ENCODE assay signal across 22 cellular contexts in genomic region chr18:27577265-27577664, GRCh38.
DNase-seq lines count a peak whose midpoint lies in the region; ATAC-seq and TF ChIP-seq lines count a peak whose summit lies in the region.
"Had no signal": no experiment of that assay in that cellular context is flagged by ENCODE, and none has a peak within 500 bp of the region (broad histone marks: within the 10 kb centered on the region; RNA-seq: fewer than 3 reads in every experiment).

No MANE protein-coding gene starts in this region.

- no TSS peak for BruUV-seq in OCI-LY7 (replicated peaks; lab: Mats Ljungman, UMichigan)

- H3K4me3 ChIP-seq in Karpas-422 (ENCODE audit: low read length) (no peak overlapping the region), parathyroid adenoma (ENCODE audit: low read depth, low read length) (no peak overlapping the region), OCI-LY7 (ENCODE audit: low read depth, low read length, poor library complexity, severe bottlenecking) (no peak overlapping the region)
- H3K4me3 ChIP-seq: A549, K562, Peyer's patch had no signal

- H3K4me1 Mint-ChIP-seq in progenitor cell of endocrine pancreas (ENCODE audit: low read depth), result no peaks in the 10 kb centered on the region
- H3K4me1 Mint-ChIP-seq: CD4-positive, alpha-beta memory T cell had no signal

- ATAC-seq in GM21360 (IDR thresholded peaks at IDR 0.05; ENCODE audit: unreplicated experiment), result no peak
- ATAC-seq: A549, K562 had no signal

- H3K9me2 ChIP-seq in Karpas-422 (replicated peaks; ENCODE audit: insufficient read depth, low read length) (no peaks in the 10 kb centered on the region), OCI-LY7 (ENCODE audit: insufficient read depth, low read length) (no peaks in the 10 kb centered on the region)

- POLR2A ChIA-PET in OCI-LY7 (lab: Charles Lee), result interaction anchor here (0.7 to 1.2 kb wide), 2 partner anchors 9 to 28 kb away, joined by 3 read pairs; no protein-coding TSS in a partner anchor

- H3K79me2 ChIP-seq in Karpas-422 (ENCODE audit: low read length) (no peaks in the 10 kb centered on the region), parathyroid adenoma (no peaks in the 10 kb centered on the region), OCI-LY7 (ENCODE audit: insufficient read depth, low read depth, low read length) (no peaks in the 10 kb centered on the region)

- no peaks in the 10 kb centered on the region for H3K27me3 ChIP-seq in Karpas-422 (ENCODE audit: low read length)
- no peaks in the 10 kb centered on the region for H3K27me3 ChIP-seq in parathyroid adenoma (ENCODE audit: control insufficient read depth, insufficient read depth, low read length)
- H3K27me3 ChIP-seq: Peyer's patch had no signal

- 0 out of 2 replicates have a peak, but pooled peaks cover 7% of the 10 kb centered on the region for H3K9me3 ChIP-seq in Karpas-422 (ENCODE audit: low read length)
- H3K9me3 ChIP-seq in parathyroid adenoma (ENCODE audit: control insufficient read depth, low read length), result no peaks in the 10 kb centered on the region
- H3K9me3 ChIP-seq in OCI-LY7 (ENCODE audit: low read length), result no peaks in the 10 kb centered on the region
- H3K9me3 ChIP-seq: A549 had no signal

- intact Hi-C loops in OCI-LY7 (cut with micrococcal nuclease; ENCODE audit: unreplicated experiment), result loop anchor here (10.0 kb wide), 1 partner anchor 48 kb away; no protein-coding TSS in a partner anchor

- no peak for DNase-seq in Karpas-422
- DNase-seq in iPS-NIHi11 (ENCODE audit: low spot score), result peak; percentile 16
- DNase-seq in stimulated activated CD4-positive, alpha-beta T cell treated with anti-CD3 and anti-CD28 coated beads, Interleukin-4, amount 100 ng/mL, for 1 hour, result no peak
- DNase-seq in OCI-LY7 (ENCODE audit: low spot score), result no peak
- DNase-seq in progenitor cell of endocrine pancreas (ENCODE audit: low spot score, unreplicated experiment), result no peak
- DNase-seq: C1 segment of cervical spinal cord; CD4-positive, alpha-beta memory T cell; COR-L47; MV-4-11; NCI-H1105 treated with DMSO at 0.1 percent for 48 hours; NCI-H146; NCI-H2029; NCI-H446 treated with DMSO at 0.1 percent for 48 hours; NCI-H526; NCI-H82; OCI-M1; Peyer's patch; SHP77 treated with DMSO at 0.1 percent for 48 hours had no signal

- H3K27me3 Mint-ChIP-seq in progenitor cell of endocrine pancreas, result no peaks in the 10 kb centered on the region
- H3K27me3 Mint-ChIP-seq: CD4-positive, alpha-beta memory T cell had no signal

- H3K4me2 ChIP-seq in Karpas-422 (ENCODE audit: low read depth, low read length, poor library complexity, severe bottlenecking), result peak overlapping the region; percentile 15
- no peak overlapping the region for H3K4me2 ChIP-seq in parathyroid adenoma (ENCODE audit: low read length)
- no peak overlapping the region for H3K4me2 ChIP-seq in OCI-LY7 (ENCODE audit: low read length)
- H3K4me2 ChIP-seq: A549 had no signal

- peaks cover 10% of the 10 kb centered on the region for H3K4me1 ChIP-seq in Karpas-422 (ENCODE audit: low read length)
- no peaks in the 10 kb centered on the region for H3K4me1 ChIP-seq in parathyroid adenoma
- no peaks in the 10 kb centered on the region for H3K4me1 ChIP-seq in OCI-LY7 (ENCODE audit: insufficient read depth, low read length, poor library complexity, severe bottlenecking)
- H3K4me1 ChIP-seq: A549, Peyer's patch had no signal

- no peaks in the 10 kb centered on the region for H4K20me1 ChIP-seq in Karpas-422 (ENCODE audit: insufficient read depth, low read depth, low read length)
- no peaks in the 10 kb centered on the region for H4K20me1 ChIP-seq in OCI-LY7 (ENCODE audit: insufficient read depth, low read length)

- H3K9ac ChIP-seq in Karpas-422 (ENCODE audit: low read length) (no peak overlapping the region), parathyroid adenoma (no peak overlapping the region)

- H3K36me3 ChIP-seq in Karpas-422 (ENCODE audit: insufficient read depth, low read length) (no peaks in the 10 kb centered on the region), parathyroid adenoma (ENCODE audit: control insufficient read depth, insufficient read depth, low read length) (no peaks in the 10 kb centered on the region), OCI-LY7 (ENCODE audit: insufficient read depth, low read length) (no peaks in the 10 kb centered on the region)
- H3K36me3 ChIP-seq: Peyer's patch had no signal

- CTCF ChIA-PET in OCI-LY7 (lab: Charles Lee; ENCODE audit: unreplicated experiment), result no interaction called here

- H2AFZ ChIP-seq in Karpas-422 (ENCODE audit: low read length) (no peak overlapping the region), parathyroid adenoma (peak overlapping the region; percentile 45), OCI-LY7 (ENCODE audit: low read length) (no peak overlapping the region)

- peaks cover 3% of the 10 kb centered on the region for H3K36me3 Mint-ChIP-seq in progenitor cell of endocrine pancreas (ENCODE audit: insufficient read depth)
- H3K36me3 Mint-ChIP-seq: CD4-positive, alpha-beta memory T cell had no signal

- TF ChIP-seq CTCF in parathyroid adenoma (IDR thresholded peaks at IDR 0.05) (no peak), OCI-LY7 (conservative IDR thresholded peaks at IDR 0.05; ENCODE audit: low read length) (no peak), progenitor cell of endocrine pancreas (IDR thresholded peaks at IDR 0.05; ENCODE audit: unreplicated experiment) (no peak)

- H3K27ac Mint-ChIP-seq in progenitor cell of endocrine pancreas, result no peak overlapping the region
- H3K27ac Mint-ChIP-seq: CD4-positive, alpha-beta memory T cell had no signal

- peak overlapping the region; percentile 77 for H3K27ac ChIP-seq in Karpas-422 (ENCODE audit: low read length)
- no peak overlapping the region for H3K27ac ChIP-seq in parathyroid adenoma
- no peak overlapping the region for H3K27ac ChIP-seq in OCI-LY7 (ENCODE audit: low read depth, low read length, poor library complexity, severe bottlenecking)
- H3K27ac ChIP-seq: A549, Peyer's patch had no signal

- peaks cover 8% of the 10 kb centered on the region for H3K9me3 Mint-ChIP-seq in progenitor cell of endocrine pancreas (ENCODE audit: low read depth)

- H3K4me3 Mint-ChIP-seq in progenitor cell of endocrine pancreas (ENCODE audit: low read depth), result no peak overlapping the region
- H3K4me3 Mint-ChIP-seq: CD4-positive, alpha-beta memory T cell had no signal
